Comparison of ENCODE assay signal across 1 cellular context in genomic region chr12:21502164-21502496, GRCh38.
A peak's percentile ranks its signal among the peaks of the same experiment; 100 is the strongest.
TF ChIP-seq lines count a peak whose summit lies in the region.

No MANE protein-coding gene starts in this region.

TF ChIP-seq in HepG2, 621 proteins besides CTCF, POLR2A, EP300 and RAD21:
- TF ChIP-seq MAFK (conservative IDR thresholded peaks at IDR 0.05 in 1 of 2, IDR thresholded peaks at IDR 0.05 in 1 of 2; ENCODE audit: low read length in 2 of 2) (no peak), AGO2 (optimal IDR thresholded peaks at IDR 0.05; ENCODE audit: low read depth, low read length) (peak; percentile 14), ZNF446 (CRISPR knock-in tag; IDR thresholded peaks at IDR 0.05) (0 out of 2 replicates have a peak, but pooled peaks have one; percentile 30), ZNF598 (CRISPR knock-in tag; IDR thresholded peaks at IDR 0.05; ENCODE audit: borderline replicate concordance) (peak; percentile 1; the same call in 1 of the 2 replicates), ZNF275 (CRISPR knock-in tag; IDR thresholded peaks at IDR 0.05; ENCODE audit: borderline replicate concordance) (0 out of 2 replicates have a peak, but pooled peaks have one; percentile 11), GATAD2A (CRISPR knock-in tag; IDR thresholded peaks at IDR 0.05) (no peak), ZNF709 (CRISPR knock-in tag; IDR thresholded peaks at IDR 0.05) (0 out of 2 replicates have a peak, but pooled peaks have one; percentile 45), AHR (CRISPR knock-in tag; IDR thresholded peaks at IDR 0.05) (0 out of 2 replicates have a peak, but pooled peaks have one; percentile 14)
